Comparison of ENCODE assay signal across 20 cellular contexts in genomic region chr12:59185291-59185690, GRCh38.
A peak's percentile ranks its signal among the peaks of the same experiment; 100 is the strongest.
DNase-seq lines count a peak whose midpoint lies in the region; ATAC-seq lines count a peak whose summit lies in the region.
"Had no signal": no experiment of that assay in that cellular context is flagged by ENCODE, and none has a peak within 500 bp of the region (broad histone marks: within the 10 kb centered on the region; RNA-seq: fewer than 3 reads in every experiment).

No MANE protein-coding gene starts in this region.

- DNase-seq in HT1080 (ENCODE audit: low read depth) (peak; percentile 1), OCI-M1 (lab: John Stamatoyannopoulos, UW) (peak; percentile 90), GM19240 (ENCODE audit: insufficient read length, low spot score) (no peak)
- DNase-seq: activated CD4-positive, alpha-beta T cell treated with anti-CD3 and anti-CD28 coated beads, Interleukin-2, amount 10 ng/mL, durations not matched to agents 7 days and 5 days; activated naive CD4-positive, alpha-beta T cell; activated T-cell treated with anti-CD3 and anti-CD28 coated beads, Interleukin-2, amount 50 U/mL, for 72 hours; caudate nucleus; DMS79; effector memory CD8-positive, alpha-beta T cell; NCI-H1436 treated with DMSO at 0.1 percent for 48 hours; NCI-H748 treated with DMSO at 0.1 percent for 48 hours; ovary; SIG-M5; T-helper 9 cell had no signal

- ATAC-seq in GM19351 (IDR thresholded peaks at IDR 0.05; ENCODE audit: unreplicated experiment) (peak; percentile 46), HG03342 (IDR thresholded peaks at IDR 0.05; ENCODE audit: unreplicated experiment) (no peak), esophagus mucosa (no peak), GM18519 (IDR thresholded peaks at IDR 0.05; ENCODE audit: low FRiP score, unreplicated experiment) (no peak)
- ATAC-seq: activated T-cell treated with anti-CD3 and anti-CD28 coated beads, Interleukin-2, amount 50 U/mL, for 72 hours; effector memory CD8-positive, alpha-beta T cell; left lobe of liver; stimulated activated effector memory CD8-positive, alpha-beta T cell treated with anti-CD3 and anti-CD28 coated beads, Interleukin-12 subunit alpha, Interleukin-12 subunit beta, amount 100 ng/mL, for 72 hours had no signal
